ENCODE assay signal across 8 cellular contexts in the genomic region with DNA sequence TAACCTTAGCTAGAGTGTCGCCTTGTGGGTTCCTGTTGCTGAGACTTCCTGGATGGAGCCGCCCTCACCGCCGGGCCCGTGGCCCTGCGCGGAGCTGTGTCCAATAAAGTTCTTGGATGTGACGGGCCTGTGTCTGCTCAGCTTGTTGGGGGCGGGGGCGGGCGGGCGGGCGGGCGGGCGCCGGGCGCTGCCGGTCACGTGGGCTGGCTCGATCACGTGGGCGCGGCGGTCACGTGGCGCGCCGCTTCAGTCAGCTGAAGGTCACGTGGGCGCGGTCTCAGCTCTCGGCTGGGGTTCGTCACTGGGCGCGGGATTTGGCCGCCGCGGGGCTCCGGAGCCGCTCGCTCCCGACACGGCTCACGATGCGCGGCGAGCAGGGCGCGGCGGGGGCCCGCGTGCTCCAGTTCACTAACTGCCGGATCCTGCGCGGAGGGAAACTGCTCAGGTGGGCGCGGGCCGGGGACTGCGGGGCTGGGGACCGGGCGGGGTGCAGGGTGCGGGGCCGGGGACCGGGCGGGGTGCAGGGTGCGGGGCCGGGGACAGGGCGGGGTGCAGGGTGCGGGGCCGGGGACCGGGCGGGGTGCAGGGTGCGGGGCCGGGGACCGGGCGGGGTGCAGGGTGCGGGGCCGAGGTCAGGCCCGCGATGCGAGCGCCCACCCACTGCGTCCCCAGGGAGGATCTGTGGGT. TPM values are rescaled to one million over a fixed set of nuclear protein-coding genes. Genes with fewer than 3 reads are reported as not detected.
DNase-seq lines count a peak whose midpoint lies in the region; ATAC-seq and TF ChIP-seq lines count a peak whose summit lies in the region.

A gene with protein sequence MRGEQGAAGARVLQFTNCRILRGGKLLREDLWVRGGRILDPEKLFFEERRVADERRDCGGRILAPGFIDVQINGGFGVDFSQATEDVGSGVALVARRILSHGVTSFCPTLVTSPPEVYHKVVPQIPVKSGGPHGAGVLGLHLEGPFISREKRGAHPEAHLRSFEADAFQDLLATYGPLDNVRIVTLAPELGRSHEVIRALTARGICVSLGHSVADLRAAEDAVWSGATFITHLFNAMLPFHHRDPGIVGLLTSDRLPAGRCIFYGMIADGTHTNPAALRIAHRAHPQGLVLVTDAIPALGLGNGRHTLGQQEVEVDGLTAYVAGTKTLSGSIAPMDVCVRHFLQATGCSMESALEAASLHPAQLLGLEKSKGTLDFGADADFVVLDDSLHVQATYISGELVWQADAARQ (plus strand): TSS at position 275 of the 687 bp plus-strand sequence. CDS start 88 bp downstream, at position 363.

- WGBS in suprapubic skin = 0% methylated on average over 3 of the region's 83 CpGs

- H3K27ac ChIP-seq in osteoblast (ENCODE audit: low read depth, low read length) (peak within 1 kb of the TSS; percentile 56), suprapubic skin (peak within 1 kb of the TSS; percentile 99)

- H3K36me3 ChIP-seq in BJ (ENCODE audit: control insufficient read depth, insufficient read depth, low read length) (peaks cover 18% of the 10 kb centered on the region), osteoblast (ENCODE audit: insufficient read depth, low read length) (peaks cover 31% of the 10 kb centered on the region), suprapubic skin (peaks cover 26% of the 10 kb centered on the region)

- H3K9me3 ChIP-seq in osteoblast (ENCODE audit: low read depth, low read length) (no peaks in the 10 kb centered on the region), suprapubic skin (no peaks in the 10 kb centered on the region)

- peak; percentile 38 for ATAC-seq in GM21515 (IDR thresholded peaks at IDR 0.05; ENCODE audit: unreplicated experiment)
- peak; percentile 80 to 81 for ATAC-seq in activated naive CD4-positive, alpha-beta T cell treated with anti-CD3 and anti-CD28 coated beads, Interleukin-2, amount 50 U/mL, for 72 hours

- H3K4me1 ChIP-seq in osteoblast (ENCODE audit: insufficient read depth, low read length) = peaks cover 36% of the 10 kb centered on the region
- H3K4me1 ChIP-seq in suprapubic skin = peaks cover 72% of the 10 kb centered on the region

- no peak for TF ChIP-seq EP300 in suprapubic skin (IDR thresholded peaks at IDR 0.05)

- H3K9me3 Mint-ChIP-seq in activated naive CD4-positive, alpha-beta T cell treated with anti-CD3 and anti-CD28 coated beads, Interleukin-2, amount 50 U/mL, for 72 hours = no peaks in the 10 kb centered on the region

- peaks cover 91% of the 10 kb centered on the region for H3K79me2 ChIP-seq in osteoblast (ENCODE audit: insufficient read depth, low read length)

- H4K20me1 ChIP-seq in osteoblast (ENCODE audit: insufficient read depth, low read length) = peaks cover 54% of the 10 kb centered on the region

- no peak for TF ChIP-seq CTCF in BJ (IDR thresholded peaks at IDR 0.05; ENCODE audit: insufficient read depth, low read depth, low read length)
- TF ChIP-seq CTCF in osteoblast (IDR thresholded peaks at IDR 0.05; ENCODE audit: extremely low read depth, low read depth, low read length) = no peak
- no peak for TF ChIP-seq CTCF in suprapubic skin (IDR thresholded peaks at IDR 0.05)

- H3K4me2 ChIP-seq in osteoblast (ENCODE audit: insufficient read depth, low read length) = peak within 1 kb of the TSS; percentile 86

- H3K4me3 ChIP-seq in BJ (ENCODE audit: low read depth, low read length) (peak within 1 kb of the TSS; percentile 63), osteoblast (ENCODE audit: insufficient read depth, low read length) (peak within 1 kb of the TSS; percentile 75), suprapubic skin (peak within 1 kb of the TSS; percentile 82)

- H3K36me3 Mint-ChIP-seq in activated naive CD4-positive, alpha-beta T cell treated with anti-CD3 and anti-CD28 coated beads, Interleukin-2, amount 50 U/mL, for 72 hours = peaks cover 4 to 18% of the 10 kb centered on the region in 2 donors

- H3K27me3 ChIP-seq in BJ (ENCODE audit: control insufficient read depth, insufficient read depth, low read length) = no peaks in the 10 kb centered on the region
- no peaks in the 10 kb centered on the region for H3K27me3 ChIP-seq in osteoblast (ENCODE audit: insufficient read depth, low read length)
- no peaks in the 10 kb centered on the region for H3K27me3 ChIP-seq in suprapubic skin

- CTCF ChIA-PET in BJ (lab: Yijun Ruan, JAX) = interaction anchor here (0.6 to 0.8 kb wide), 3 partner anchors 9 to 32 kb away, joined by 3 read pairs; partner anchors contain the start of gene CEMP1

- POLR2A ChIA-PET in BJ (lab: Charles Lee) = interaction anchor here (0.8 kb wide), 1 partner anchor 503 kb away, joined by 3 read pairs; no protein-coding TSS in a partner anchor

- DNase-seq in BJ (ENCODE audit: low read depth) = peak; percentile 42
- DNase-seq in NCI-H1048 (lab: John Stamatoyannopoulos, UW) = peak; percentile 46
- DNase-seq in SKM-1 treated with dmso at 0.1 percent for 144 hours (lab: John Stamatoyannopoulos, UW; ENCODE audit: unreplicated experiment) = peak; percentile 32
- DNase-seq in activated naive CD4-positive, alpha-beta T cell treated with anti-CD3 and anti-CD28 coated beads, Interleukin-2, amount 50 U/mL, for 72 hours (ENCODE audit: low spot score in 2 of 2) = peak; percentile 89 to 90
- peak; percentile 90 for DNase-seq in glomerular visceral epithelial cell (ENCODE audit: extremely low spot score)
- DNase-seq in osteoblast (ENCODE audit: insufficient read length, low spot score, missing footprints) = peak; percentile 100
- DNase-seq in suprapubic skin (ENCODE audit: low spot score in 2 of 2) = peak; percentile 94 to 96

- H2AFZ ChIP-seq in osteoblast (ENCODE audit: low read length) = no peak within 1 kb of the TSS

- H3K27ac Mint-ChIP-seq in activated naive CD4-positive, alpha-beta T cell treated with anti-CD3 and anti-CD28 coated beads, Interleukin-2, amount 50 U/mL, for 72 hours = peak within 1 kb of the TSS; percentile 91 to 99

- no peak for TF ChIP-seq POLR2A in suprapubic skin (IDR thresholded peaks at IDR 0.05)

RNA-seq across cellular contexts. Expression of the gene that starts here (rescaled TPM):
- 9.5 and 15.9 TPM in 2 replicates for polyA plus RNA-seq in BJ (2011; rRNA removed)
- 10.2 and 10.5 TPM in 2 replicates for polyA minus RNA-seq in BJ (2011; rRNA and poly(A)+ RNA removed)
- 10 to 100 TPM; 37.0 to 37.2 TPM for total RNA-seq in activated naive CD4-positive, alpha-beta T cell treated with anti-CD3 and anti-CD28 coated beads, Interleukin-2, amount 50 U/mL, for 72 hours
- total RNA-seq in osteoblast (88.4 and 94.8 TPM in 2 replicates), suprapubic skin (10 to 100 TPM; 27.0 to 42.7 (median 38.0) TPM)

Comparison
In these comparisons a context has a peak if more than half of its experiments do, and no peak if none do; other contexts are left out.
1. Peak in every context shown above with its lines: DNase-seq, ATAC-seq, H3K4me3 ChIP-seq and H3K27ac ChIP-seq.
2. DNase-seq: peak in every context shown above with its lines; median percentile 100 in osteoblast; 95 in suprapubic skin; 90 in glomerular visceral epithelial cell; 90 in activated naive CD4-positive, alpha-beta T cell treated with anti-CD3 and anti-CD28 coated beads, Interleukin-2, amount 50 U/mL, for 72 hours; 46 in NCI-H1048; 42 in BJ; 32 in SKM-1 treated with dmso at 0.1 percent for 144 hours.